In the genomic region with DNA sequence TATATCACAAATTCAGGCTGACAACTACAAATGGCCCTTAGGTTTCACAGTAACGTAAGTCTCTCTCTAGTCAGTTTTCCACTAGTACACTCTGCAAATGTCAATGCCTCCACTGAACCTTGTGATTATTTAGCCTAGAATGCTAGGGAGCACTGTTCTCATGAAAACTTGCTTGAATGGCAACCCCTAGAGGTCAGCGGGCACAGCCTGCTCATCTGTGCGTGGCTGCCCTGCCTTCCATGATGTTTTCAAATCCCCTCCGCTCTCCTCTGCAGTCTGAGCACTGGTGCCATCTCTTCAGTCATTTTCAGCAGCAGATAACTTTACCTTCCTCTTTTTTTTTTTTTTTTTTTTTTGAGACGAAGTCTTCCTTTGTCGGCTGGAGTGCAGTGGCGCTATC, we compare ENCODE assay signal across 25 cellular contexts.
"Had no signal": no experiment of that assay in that cellular context is flagged by ENCODE, and none has a peak within 500 bp of the region (broad histone marks: within the 10 kb centered on the region; RNA-seq: fewer than 3 reads in every experiment).

No MANE protein-coding gene starts in this region.

- H3K9me3 Mint-ChIP-seq: activated B cell treated with CpG ODN at 0.5 μM for 24 hours; activated CD4-positive, alpha-beta memory T cell treated with anti-CD3 and anti-CD28 coated beads for 36 hours; activated CD4-positive, alpha-beta T cell treated with anti-CD3 and anti-CD28 coated beads, Interleukin-2, amount 10 ng/mL, durations not matched to agents 7 days and 5 days had no signal

- H3K27ac ChIP-seq: brain microvascular endothelial cell, cardiac muscle cell had no signal

- DNase-seq: activated B cell treated with CpG ODN at 0.5 μM for 24 hours; activated CD4-positive, alpha-beta memory T cell treated with anti-CD3 and anti-CD28 coated beads for 36 hours; activated CD4-positive, alpha-beta T cell treated with anti-CD3 and anti-CD28 coated beads for 1 hour; activated CD4-positive, alpha-beta T cell treated with anti-CD3 and anti-CD28 coated beads, Interleukin-2, amount 10 ng/mL, durations not matched to agents 7 days and 5 days; activated CD8-positive, alpha-beta memory T cell treated with anti-CD3 and anti-CD28 coated beads for 24 hours; activated gamma-delta T cell; activated naive CD4-positive, alpha-beta T cell treated with anti-CD3 and anti-CD28 coated beads for 36 hours; activated T-cell treated with anti-CD3 and anti-CD28 coated beads, Interleukin-2, amount 50 U/mL, for 4 hours; brain microvascular endothelial cell; MG63; MV-4-11; NCI-H1092 treated with DMSO at 0.1 percent for 48 hours; NCI-H1417 treated with DMSO at 0.1 percent for 48 hours; NCI-H1694; NCI-H2029 treated with DMSO at 0.1 percent for 48 hours; NCI-H345; NCI-H510A; NCI-H526 treated with DMSO at 0.1 percent for 48 hours; PC-3; SHP77 treated with DMSO at 0.1 percent for 48 hours; T-helper 17 cell; T-helper 9 cell had no signal

- H3K27ac Mint-ChIP-seq: activated B cell treated with CpG ODN at 0.5 μM for 24 hours; activated CD4-positive, alpha-beta memory T cell treated with anti-CD3 and anti-CD28 coated beads for 36 hours; activated CD4-positive, alpha-beta T cell treated with anti-CD3 and anti-CD28 coated beads, Interleukin-2, amount 10 ng/mL, durations not matched to agents 7 days and 5 days; activated naive CD4-positive, alpha-beta T cell treated with anti-CD3 and anti-CD28 coated beads for 36 hours; activated naive CD8-positive, alpha-beta T cell; T-helper 17 cell had no signal

- H3K4me3 ChIP-seq: cardiac muscle cell, MG63 had no signal

- H3K4me3 Mint-ChIP-seq: activated B cell treated with CpG ODN at 0.5 μM for 24 hours; activated CD4-positive, alpha-beta memory T cell treated with anti-CD3 and anti-CD28 coated beads for 36 hours; activated CD4-positive, alpha-beta T cell treated with anti-CD3 and anti-CD28 coated beads, Interleukin-2, amount 10 ng/mL, durations not matched to agents 7 days and 5 days; activated naive CD4-positive, alpha-beta T cell treated with anti-CD3 and anti-CD28 coated beads for 36 hours; activated naive CD8-positive, alpha-beta T cell; activated T-cell treated with anti-CD3 and anti-CD28 coated beads, Interleukin-2, amount 50 U/mL, for 4 hours; T-helper 17 cell had no signal

- H3K36me3 Mint-ChIP-seq: activated CD4-positive, alpha-beta memory T cell treated with anti-CD3 and anti-CD28 coated beads for 36 hours; activated naive CD8-positive, alpha-beta T cell had no signal

- H3K36me3 ChIP-seq: brain microvascular endothelial cell, cardiac muscle cell, MG63 had no signal

- FAIRE-seq: RCC 7860 had no signal

- H3K27me3 ChIP-seq: brain microvascular endothelial cell, cardiac muscle cell, MG63 had no signal

- ATAC-seq: activated T-cell treated with anti-CD3 and anti-CD28 coated beads, Interleukin-2, amount 50 U/mL, for 4 hours; PC-3; T-helper 17 cell had no signal

- H3K9me3 ChIP-seq: MG63 had no signal

- H3K4me1 Mint-ChIP-seq: activated B cell treated with CpG ODN at 0.5 μM for 24 hours; activated CD4-positive, alpha-beta T cell treated with anti-CD3 and anti-CD28 coated beads, Interleukin-2, amount 10 ng/mL, durations not matched to agents 7 days and 5 days; T-helper 17 cell had no signal

- H3K27me3 Mint-ChIP-seq: activated B cell treated with CpG ODN at 0.5 μM for 24 hours; activated CD4-positive, alpha-beta memory T cell treated with anti-CD3 and anti-CD28 coated beads for 36 hours; activated CD4-positive, alpha-beta T cell treated with anti-CD3 and anti-CD28 coated beads, Interleukin-2, amount 10 ng/mL, durations not matched to agents 7 days and 5 days; T-helper 17 cell had no signal
